ENCODE assay signal across 10 cellular contexts in the genomic region with DNA sequence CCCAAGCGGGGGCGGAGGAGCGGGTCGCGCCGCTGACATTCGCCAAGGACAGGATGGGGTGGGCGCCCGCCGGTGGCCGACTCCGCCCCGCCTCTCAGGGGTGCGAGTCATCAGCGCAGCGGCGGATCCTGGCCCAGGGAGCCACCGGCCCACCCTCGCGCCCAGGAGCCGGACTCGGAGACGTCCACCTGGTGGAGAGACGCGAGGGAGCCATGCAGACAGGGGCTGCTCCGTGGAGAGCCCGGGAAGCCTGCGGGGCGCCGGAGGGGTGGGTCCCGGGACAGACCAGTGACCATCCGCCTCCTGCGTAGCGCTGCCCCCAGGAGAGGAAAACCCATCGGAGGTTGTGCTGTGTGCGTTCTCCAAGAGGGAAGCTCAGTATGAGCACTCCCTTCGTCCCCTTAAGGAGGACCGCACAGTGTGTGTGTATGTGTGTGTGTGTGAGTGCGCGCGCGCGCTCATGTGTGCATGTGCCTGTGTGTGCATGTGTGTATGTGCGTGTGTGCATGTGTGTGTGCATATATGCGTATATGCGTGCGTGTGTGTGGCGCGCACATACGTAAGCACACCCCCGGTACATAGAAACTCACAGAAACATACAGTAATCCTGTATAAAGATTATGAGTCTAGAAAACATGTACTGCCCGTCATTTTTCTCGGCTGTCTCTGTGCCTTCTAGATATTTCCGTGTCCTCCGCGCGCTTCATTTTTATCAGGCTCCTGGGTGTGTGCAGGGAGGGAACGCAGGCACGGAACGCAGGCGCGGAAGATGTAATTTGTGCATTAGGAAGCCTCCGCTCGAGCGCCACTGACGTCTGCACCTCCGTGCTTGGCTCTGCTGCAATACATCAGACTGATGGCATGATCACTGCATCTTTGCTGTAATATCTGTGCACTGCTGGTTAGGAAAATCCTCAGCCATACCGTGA.
DNase-seq lines count a peak whose midpoint lies in the region; ATAC-seq and TF ChIP-seq lines count a peak whose summit lies in the region.
"Had no signal": no experiment of that assay in that cellular context is flagged by ENCODE, and none has a peak within 500 bp of the region (broad histone marks: within the 10 kb centered on the region; RNA-seq: fewer than 3 reads in every experiment).

No MANE protein-coding gene starts in this region.

- peaks cover 22% of the 10 kb centered on the region for H3K27me3 Mint-ChIP-seq in neural progenitor cell (ENCODE audit: insufficient read depth, low read depth)

- no peaks in the 10 kb centered on the region for H3F3A ChIP-seq in neural progenitor cell (ENCODE audit: low read depth)

- no peak for ATAC-seq in HG02623 (IDR thresholded peaks at IDR 0.05; ENCODE audit: unreplicated experiment)

- H3K36me3 ChIP-seq in ACC112 (ENCODE audit: insufficient read depth, low read length) (no peaks in the 10 kb centered on the region), neural progenitor cell (no peaks in the 10 kb centered on the region)

- H3K27me3 ChIP-seq in ACC112 (ENCODE audit: insufficient read depth, low read length) (peaks cover 7% of the 10 kb centered on the region; the same call in 1 of the 2 replicates), neural progenitor cell (peaks cover 81% of the 10 kb centered on the region)

- DNase-seq in NCI-H460 (ENCODE audit: extremely low read depth, low read depth) (peak; percentile 96), fibroblast of peridontal ligament (ENCODE audit: extremely low read depth) (peak; percentile 57), neural progenitor cell (ENCODE audit: low spot score) (peak; percentile 63), NCI-H2171 (lab: John Stamatoyannopoulos, UW) (no peak), T-helper 1 cell (no peak), ureter (ENCODE audit: low spot score) (no peak)
- DNase-seq: effector memory CD4-positive, alpha-beta T cell had no signal

- H3K9me3 ChIP-seq in neural progenitor cell (ENCODE audit: low read depth), result no peaks in the 10 kb centered on the region

- peaks cover 3% of the 10 kb centered on the region for H4K20me1 ChIP-seq in neural progenitor cell (ENCODE audit: low read depth)

- H2AFZ ChIP-seq in ACC112 (ENCODE audit: low read length, unreplicated experiment) (peak overlapping the region; percentile 8), neural progenitor cell (replicated peaks) (peak overlapping the region; percentile 51)

- peaks cover 5% of the 10 kb centered on the region for H3K9me3 Mint-ChIP-seq in neural progenitor cell

- H3K36me3 Mint-ChIP-seq in neural progenitor cell, result no peaks in the 10 kb centered on the region

- H3K9ac ChIP-seq in neural progenitor cell, result no peak overlapping the region

- TF ChIP-seq CTCF in neural progenitor cell (IDR thresholded peaks at IDR 0.05), result no peak

- H3K27ac ChIP-seq in ACC112 (ENCODE audit: low read depth, low read length) (peak overlapping the region; percentile 59; the same call in 1 of the 2 replicates), neural progenitor cell (no peak overlapping the region)
- H3K27ac ChIP-seq: SK-N-MC had no signal

- peak overlapping the region; percentile 87 for H3K4me2 ChIP-seq in neural progenitor cell

- H3K79me2 ChIP-seq in ACC112 (ENCODE audit: control insufficient read depth, insufficient read depth, low read length, unreplicated experiment), result no peaks in the 10 kb centered on the region
- H3K79me2 ChIP-seq in neural progenitor cell (ENCODE audit: low read depth), result no peaks in the 10 kb centered on the region

- H3K4me3 ChIP-seq in ACC112 (ENCODE audit: low read depth, low read length) (peak overlapping the region; percentile 77), neural progenitor cell (peak overlapping the region; percentile 55)
- H3K4me3 ChIP-seq: SK-N-MC had no signal

- H3K4me1 Mint-ChIP-seq in neural progenitor cell, result peaks cover 47% of the 10 kb centered on the region

- H3K4me3 Mint-ChIP-seq in neural progenitor cell, result peak overlapping the region; percentile 86

- no peak overlapping the region for H3K27ac Mint-ChIP-seq in neural progenitor cell

- peaks cover 28% of the 10 kb centered on the region for H3K4me1 ChIP-seq in ACC112 (ENCODE audit: control insufficient read depth, insufficient read depth, low read length, unreplicated experiment)
- peaks cover 30% of the 10 kb centered on the region for H3K4me1 ChIP-seq in neural progenitor cell

Comparison
In these comparisons a context has a peak if more than half of its experiments do, and no peak if none do; other contexts are left out.
1. DNase-seq: peak in NCI-H460 (single experiment), fibroblast of peridontal ligament (single experiment) and neural progenitor cell (single experiment); none in NCI-H2171 (single experiment), T-helper 1 cell (0 of 5) and ureter (single experiment).